ENCODE assay signal across 29 cellular contexts in genomic region chr4:83606435-83606834, GRCh38.
"Had no signal": no experiment of that assay in that cellular context is flagged by ENCODE, and none has a peak within 500 bp of the region (broad histone marks: within the 10 kb centered on the region; RNA-seq: fewer than 3 reads in every experiment).

No MANE protein-coding gene starts in this region.

- H3K27me3 Mint-ChIP-seq: activated CD4-positive, alpha-beta memory T cell treated with anti-CD3 and anti-CD28 coated beads for 36 hours; type B pancreatic cell had no signal

- H3K4me3 Mint-ChIP-seq: activated CD4-positive, alpha-beta memory T cell treated with anti-CD3 and anti-CD28 coated beads for 36 hours; activated CD4-positive, alpha-beta T cell treated with anti-CD3 and anti-CD28 coated beads, Interleukin-2, amount 10 ng/mL, durations not matched to agents 24 days and 14 days; activated naive CD4-positive, alpha-beta T cell treated with anti-CD3 and anti-CD28 coated beads for 36 hours; activated naive CD8-positive, alpha-beta T cell treated with anti-CD3 and anti-CD28 coated beads for 36 hours; activated T-helper 1 cell treated with anti-CD3 and anti-CD28 coated beads, Interleukin-12 subunit alpha, Interleukin-12 subunit beta, Interleukin-2, Interleukin-4 antibody, amounts not matched to agents 30 ng/mL and 10 ng/mL and 1 ng/mL, durations not matched to agents 14 hours and 24 hours and 36 hours; naive thymus-derived CD8-positive, alpha-beta T cell; type B pancreatic cell had no signal

- H3K4me3 ChIP-seq: adrenal gland, body of pancreas, cardiac muscle cell, colonic mucosa, esophagus squamous epithelium, testis, vagina had no signal

- FAIRE-seq: islet of Langerhans had no signal

- H3K4me1 Mint-ChIP-seq: activated CD4-positive, alpha-beta T cell treated with anti-CD3 and anti-CD28 coated beads, Interleukin-2, amount 10 ng/mL, durations not matched to agents 24 days and 14 days; activated naive CD8-positive, alpha-beta T cell treated with anti-CD3 and anti-CD28 coated beads for 36 hours; naive thymus-derived CD8-positive, alpha-beta T cell had no signal

- DNase-seq: activated CD4-positive, alpha-beta memory T cell treated with anti-CD3 and anti-CD28 coated beads for 36 hours; activated CD4-positive, alpha-beta T cell treated with anti-CD3 and anti-CD28 coated beads, Interleukin-2, amount 10 ng/mL, durations not matched to agents 24 days and 14 days; activated CD8-positive, alpha-beta memory T cell treated with anti-CD3 and anti-CD28 coated beads, Interleukin-2, amount 50 U/mL, for 4 hours; activated effector memory CD4-positive, alpha-beta T cell treated with anti-CD3 and anti-CD28 coated beads, Interleukin-2, amount 50 U/mL, for 16 hours; activated naive CD4-positive, alpha-beta T cell treated with anti-CD3 and anti-CD28 coated beads for 36 hours; activated naive CD8-positive, alpha-beta T cell treated with anti-CD3 and anti-CD28 coated beads for 36 hours; activated T-cell treated with anti-CD3 and anti-CD28 coated beads, Interleukin-2, amount 50 U/mL, for 1 hour; adrenal gland; aorta; cerebellar nuclear complex; effector CD8-positive, alpha-beta T cell; esophagus squamous epithelium; mammary epithelial cell; midbrain; naive thymus-derived CD8-positive, alpha-beta T cell; right cardiac atrium; stimulated activated CD4-positive, alpha-beta T cell treated with anti-CD3 and anti-CD28 coated beads, Interleukin-2, amount 100 ng/mL, for 48 hours; stimulated activated naive CD4-positive, alpha-beta T cell treated with Interleukin-2 at 50 U/mL for 16 hours; testis; WERI-Rb-1 had no signal

- H3K36me3 Mint-ChIP-seq: activated naive CD8-positive, alpha-beta T cell treated with anti-CD3 and anti-CD28 coated beads for 36 hours; naive thymus-derived CD8-positive, alpha-beta T cell; type B pancreatic cell had no signal

- H3K36me3 ChIP-seq: adrenal gland, cardiac muscle cell, colonic mucosa, esophagus squamous epithelium, vagina, WERI-Rb-1 had no signal

- H3K9me3 ChIP-seq: adrenal gland, body of pancreas, colonic mucosa, esophagus squamous epithelium, testis, vagina had no signal

- H3K27ac Mint-ChIP-seq: activated CD4-positive, alpha-beta memory T cell treated with anti-CD3 and anti-CD28 coated beads for 36 hours; activated CD4-positive, alpha-beta T cell treated with anti-CD3 and anti-CD28 coated beads, Interleukin-2, amount 10 ng/mL, durations not matched to agents 24 days and 14 days; activated naive CD4-positive, alpha-beta T cell treated with anti-CD3 and anti-CD28 coated beads for 36 hours; activated naive CD8-positive, alpha-beta T cell treated with anti-CD3 and anti-CD28 coated beads for 36 hours; activated T-helper 1 cell treated with anti-CD3 and anti-CD28 coated beads, Interleukin-12 subunit alpha, Interleukin-12 subunit beta, Interleukin-2, Interleukin-4 antibody, amounts not matched to agents 30 ng/mL and 10 ng/mL and 1 ng/mL, durations not matched to agents 14 hours and 24 hours and 36 hours; naive thymus-derived CD8-positive, alpha-beta T cell; type B pancreatic cell had no signal

- H3K27me3 ChIP-seq: adrenal gland, body of pancreas, cardiac muscle cell, colonic mucosa, esophagus squamous epithelium, testis, vagina had no signal

- ATAC-seq: activated CD4-positive, CD25-positive, alpha-beta regulatory T cell treated with anti-CD3 and anti-CD28 coated beads, Interleukin-2, amount 50 U/mL, for 24 hours; naive thymus-derived CD8-positive, alpha-beta T cell had no signal

- H3K27ac ChIP-seq: adrenal gland, cardiac muscle cell, colonic mucosa, epithelial cell of prostate, esophagus squamous epithelium, testis, vagina, WERI-Rb-1 had no signal

- H3K9me3 Mint-ChIP-seq: activated CD4-positive, alpha-beta T cell treated with anti-CD3 and anti-CD28 coated beads, Interleukin-2, amount 10 ng/mL, durations not matched to agents 24 days and 14 days; activated naive CD4-positive, alpha-beta T cell treated with anti-CD3 and anti-CD28 coated beads for 36 hours; activated T-helper 1 cell treated with anti-CD3 and anti-CD28 coated beads, Interleukin-12 subunit alpha, Interleukin-12 subunit beta, Interleukin-2, Interleukin-4 antibody, amounts not matched to agents 30 ng/mL and 10 ng/mL and 1 ng/mL, durations not matched to agents 14 hours and 24 hours and 36 hours; type B pancreatic cell had no signal

- H3K4me1 ChIP-seq: adrenal gland, esophagus squamous epithelium, testis, vagina had no signal
